Comparison of ENCODE assay signal across 13 cellular contexts in the genomic region with DNA sequence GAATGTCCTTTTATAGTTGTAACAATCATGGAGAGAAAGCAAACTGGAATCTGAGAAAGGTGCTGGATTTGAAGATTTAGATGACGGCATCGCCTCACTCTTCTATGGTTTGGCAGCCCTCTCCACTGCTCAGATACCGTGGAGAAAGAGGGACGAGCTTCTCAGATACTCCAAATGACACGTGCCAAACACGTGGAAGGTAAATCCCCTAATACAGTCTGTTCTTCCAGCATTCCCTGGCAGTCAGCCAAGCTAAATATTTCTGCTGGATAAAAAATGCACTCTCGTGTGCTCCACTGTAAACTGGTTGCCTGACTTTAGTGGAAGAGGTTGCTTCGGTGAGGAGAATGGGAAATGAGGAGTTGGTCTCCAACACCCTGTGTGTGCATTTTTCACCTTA. TPM values are rescaled to one million over a fixed set of nuclear protein-coding genes. Genes with fewer than 3 reads are reported as not detected.
DNase-seq lines count a peak whose midpoint lies in the region; ATAC-seq, FAIRE-seq and TF ChIP-seq lines count a peak whose summit lies in the region.
"Had no signal": no experiment of that assay in that cellular context is flagged by ENCODE, and none has a peak within 500 bp of the region (broad histone marks: within the 10 kb centered on the region; RNA-seq: fewer than 3 reads in every experiment).

No MANE protein-coding gene starts in this region.

- no peaks in the 10 kb centered on the region for H3K36me3 Mint-ChIP-seq in nephron progenitor cell (ENCODE audit: low read depth)

- H3K4me1 ChIP-seq in A549, result peaks cover 6% of the 10 kb centered on the region; the same call in 2 of the 3 replicates
- H3K4me1 ChIP-seq: BLaER1 had no signal

- no peaks in the 10 kb centered on the region for H3K9me3 Mint-ChIP-seq in nephron progenitor cell

- no peak for TF ChIP-seq CTCF in A549 (IDR thresholded peaks at IDR 0.05)
- no peak for TF ChIP-seq CTCF in nephron progenitor cell (IDR thresholded peaks at IDR 0.05)

- no peak overlapping the region for H3K27ac ChIP-seq in A549
- H3K27ac ChIP-seq: BLaER1, tibial nerve had no signal

- CTCF ChIA-PET in A549 (lab: Yijun Ruan, JAX), result no interaction called here

- TF ChIP-seq POLR2A in A549 (IDR thresholded peaks at IDR 0.05; ENCODE audit: low read length) (no peak), GM12892 (IDR thresholded peaks at IDR 0.05; ENCODE audit: low read depth, low read length) (no peak)

- TF ChIP-seq RAD21 in A549 (conservative IDR thresholded peaks at IDR 0.05 in 1 of 2, IDR thresholded peaks at IDR 0.05 in 1 of 2) (no peak), Ishikawa (IDR thresholded peaks at IDR 0.05; ENCODE audit: low read depth) (no peak)

- FAIRE-seq in A549 (lab: Jason Lieb, UNC), result no peak
- peak; percentile 61 for FAIRE-seq in RCC 7860 (lab: Jason Lieb, UNC)
- no peak for FAIRE-seq in GM12892 (lab: Jason Lieb, UNC)

- ATAC-seq in A549, result no peak

- no peak overlapping the region for H3K27ac Mint-ChIP-seq in nephron progenitor cell

- H3K4me2 ChIP-seq in A549, result 0 out of 3 replicates have a peak overlapping the region, but pooled peaks have one; percentile 14
- H3K4me2 ChIP-seq: BLaER1 had no signal

- H3K4me1 Mint-ChIP-seq in nephron progenitor cell, result peaks cover 44% of the 10 kb centered on the region

- DNase-seq in A549 (ENCODE audit: low read depth in 1 of 2, low spot score in 1 of 2) (peak in 1 of 2 experiments; percentile 34), RCC 7860 (ENCODE audit: low spot score) (peak; percentile 74), fibroblast of peridontal ligament (ENCODE audit: extremely low read depth) (peak; percentile 69), amygdala (lab: John Stamatoyannopoulos, UW) (no peak), nephron progenitor cell (no peak), GM12892 (ENCODE audit: insufficient read length) (no peak), NCI-H526 treated with DMSO at 0.1 percent for 48 hours (lab: John Stamatoyannopoulos, UW) (no peak)
- DNase-seq: activated CD4-positive, alpha-beta T cell treated with anti-CD3 and anti-CD28 coated beads for 1 hour; KBM-7; occipital lobe had no signal

- no peak overlapping the region for H3K4me3 ChIP-seq in A549
- H3K4me3 ChIP-seq: BLaER1, tibial nerve had no signal

- peaks cover 2% of the 10 kb centered on the region for H3K27me3 Mint-ChIP-seq in nephron progenitor cell (ENCODE audit: low read depth, poor library complexity)

- H3K9me3 ChIP-seq in A549, result no peaks in the 10 kb centered on the region
- H3K9me3 ChIP-seq: BLaER1, tibial nerve had no signal

- 35% methylated on average over 8 of the region's 8 CpGs for WGBS in A549 (ENCODE audit: missing lambda C conversion rate)

- POLR2A ChIA-PET in A549 (lab: Yijun Ruan, JAX), result no interaction called here

- H3K4me3 Mint-ChIP-seq in nephron progenitor cell, result no peak overlapping the region

- TF ChIP-seq EP300 in A549 (IDR thresholded peaks at IDR 0.05) (no peak), Ishikawa (IDR thresholded peaks at IDR 0.05; ENCODE audit: borderline replicate concordance) (peak; percentile 17; the same call in 1 of the 2 replicates)

TF ChIP-seq in A549, 52 proteins besides CTCF, POLR2A, EP300 and RAD21:
- no peak for TF ChIP-seq FOSL2 (IDR thresholded peaks at IDR 0.05)
- no peak for TF ChIP-seq FOSL2 (CRISPR knock-in tag; IDR thresholded peaks at IDR 0.05)
- TF ChIP-seq, protein P1, sequence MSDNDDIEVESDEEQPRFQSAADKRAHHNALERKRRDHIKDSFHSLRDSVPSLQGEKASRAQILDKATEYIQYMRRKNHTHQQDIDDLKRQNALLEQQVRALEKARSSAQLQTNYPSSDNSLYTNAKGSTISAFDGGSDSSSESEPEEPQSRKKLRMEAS (IDR thresholded peaks at IDR 0.05), result peak; percentile 43; the same call in 1 of the 2 replicates
- TF ChIP-seq BHLHE40 (IDR thresholded peaks at IDR 0.05; ENCODE audit: low read depth, low read length), result 0 out of 2 replicates have a peak, but pooled peaks have one; percentile 6

TF ChIP-seq in Ishikawa, 13 proteins besides CTCF, POLR2A, EP300 and RAD21:
- TF ChIP-seq EGR1 (IDR thresholded peaks at IDR 0.05) (no peak), TCF12 (IDR thresholded peaks at IDR 0.05; ENCODE audit: low read depth) (peak; percentile 47), FOXM1 (IDR thresholded peaks at IDR 0.05; ENCODE audit: borderline replicate concordance, low read depth) (no peak), YY1 (IDR thresholded peaks at IDR 0.05; ENCODE audit: low read depth) (no peak), NFIC (IDR thresholded peaks at IDR 0.05) (peak; percentile 93), TAF1 (IDR thresholded peaks at IDR 0.05; ENCODE audit: low read depth) (no peak), ZBTB7A (IDR thresholded peaks at IDR 0.05; ENCODE audit: low read depth) (no peak), CEBPB (IDR thresholded peaks at IDR 0.05) (no peak), CREB1 (IDR thresholded peaks at IDR 0.05; ENCODE audit: low read depth) (no peak), TEAD4 (IDR thresholded peaks at IDR 0.05) (peak; percentile 68)
- TF ChIP-seq, protein P1 (IDR thresholded peaks at IDR 0.05), result peak; percentile 95
- TF ChIP-seq, protein P2, sequence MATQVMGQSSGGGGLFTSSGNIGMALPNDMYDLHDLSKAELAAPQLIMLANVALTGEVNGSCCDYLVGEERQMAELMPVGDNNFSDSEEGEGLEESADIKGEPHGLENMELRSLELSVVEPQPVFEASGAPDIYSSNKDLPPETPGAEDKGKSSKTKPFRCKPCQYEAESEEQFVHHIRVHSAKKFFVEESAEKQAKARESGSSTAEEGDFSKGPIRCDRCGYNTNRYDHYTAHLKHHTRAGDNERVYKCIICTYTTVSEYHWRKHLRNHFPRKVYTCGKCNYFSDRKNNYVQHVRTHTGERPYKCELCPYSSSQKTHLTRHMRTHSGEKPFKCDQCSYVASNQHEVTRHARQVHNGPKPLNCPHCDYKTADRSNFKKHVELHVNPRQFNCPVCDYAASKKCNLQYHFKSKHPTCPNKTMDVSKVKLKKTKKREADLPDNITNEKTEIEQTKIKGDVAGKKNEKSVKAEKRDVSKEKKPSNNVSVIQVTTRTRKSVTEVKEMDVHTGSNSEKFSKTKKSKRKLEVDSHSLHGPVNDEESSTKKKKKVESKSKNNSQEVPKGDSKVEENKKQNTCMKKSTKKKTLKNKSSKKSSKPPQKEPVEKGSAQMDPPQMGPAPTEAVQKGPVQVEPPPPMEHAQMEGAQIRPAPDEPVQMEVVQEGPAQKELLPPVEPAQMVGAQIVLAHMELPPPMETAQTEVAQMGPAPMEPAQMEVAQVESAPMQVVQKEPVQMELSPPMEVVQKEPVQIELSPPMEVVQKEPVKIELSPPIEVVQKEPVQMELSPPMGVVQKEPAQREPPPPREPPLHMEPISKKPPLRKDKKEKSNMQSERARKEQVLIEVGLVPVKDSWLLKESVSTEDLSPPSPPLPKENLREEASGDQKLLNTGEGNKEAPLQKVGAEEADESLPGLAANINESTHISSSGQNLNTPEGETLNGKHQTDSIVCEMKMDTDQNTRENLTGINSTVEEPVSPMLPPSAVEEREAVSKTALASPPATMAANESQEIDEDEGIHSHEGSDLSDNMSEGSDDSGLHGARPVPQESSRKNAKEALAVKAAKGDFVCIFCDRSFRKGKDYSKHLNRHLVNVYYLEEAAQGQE (IDR thresholded peaks at IDR 0.05; ENCODE audit: low read depth), result no peak
- TF ChIP-seq, protein P3, sequence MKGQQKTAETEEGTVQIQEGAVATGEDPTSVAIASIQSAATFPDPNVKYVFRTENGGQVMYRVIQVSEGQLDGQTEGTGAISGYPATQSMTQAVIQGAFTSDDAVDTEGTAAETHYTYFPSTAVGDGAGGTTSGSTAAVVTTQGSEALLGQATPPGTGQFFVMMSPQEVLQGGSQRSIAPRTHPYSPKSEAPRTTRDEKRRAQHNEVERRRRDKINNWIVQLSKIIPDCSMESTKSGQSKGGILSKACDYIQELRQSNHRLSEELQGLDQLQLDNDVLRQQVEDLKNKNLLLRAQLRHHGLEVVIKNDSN (IDR thresholded peaks at IDR 0.05), result 0 out of 2 replicates have a peak, but pooled peaks have one; percentile 45

RNA-seq across cellular contexts. Expression of a gene that starts 16.7 kb away (rescaled TPM):
- polyA plus RNA-seq in A549 (2011; rRNA removed) (9.0 and 11.2 TPM in 2 replicates), A549 (2017; fragmentation: RNase III; extraction: RNeasy Plus Mini Kit Qiagen cat#74134 plus additional on column Dnase treatment) (2.5 to 3.0 TPM (median 2.6 TPM) in 3 replicates)
- polyA plus RNA-seq in A549 (2012; cell fraction: cytosol; rRNA removed), result 6.1 and 8.7 TPM in 2 replicates
- polyA plus RNA-seq in A549 (2012; cell fraction: nucleus; rRNA removed), result 19.1 and 19.2 TPM in 2 replicates
- 29.0 and 29.1 TPM in 2 replicates for polyA minus RNA-seq in A549 (2011; rRNA and poly(A)+ RNA removed)
- 12.7 TPM for polyA plus RNA-seq in GM12892 (2012; ENCODE audit: missing spikeins)

Comparison
In these comparisons a context has a peak if more than half of its experiments do, and no peak if none do; other contexts are left out.
1. DNase-seq: peak in RCC 7860 (single experiment) and fibroblast of peridontal ligament (single experiment); none in amygdala (0 of 56), nephron progenitor cell (single experiment), GM12892 (single experiment) and NCI-H526 treated with DMSO at 0.1 percent for 48 hours (single experiment).